13 cellular contexts compared by ENCODE assay signal in the genomic region with DNA sequence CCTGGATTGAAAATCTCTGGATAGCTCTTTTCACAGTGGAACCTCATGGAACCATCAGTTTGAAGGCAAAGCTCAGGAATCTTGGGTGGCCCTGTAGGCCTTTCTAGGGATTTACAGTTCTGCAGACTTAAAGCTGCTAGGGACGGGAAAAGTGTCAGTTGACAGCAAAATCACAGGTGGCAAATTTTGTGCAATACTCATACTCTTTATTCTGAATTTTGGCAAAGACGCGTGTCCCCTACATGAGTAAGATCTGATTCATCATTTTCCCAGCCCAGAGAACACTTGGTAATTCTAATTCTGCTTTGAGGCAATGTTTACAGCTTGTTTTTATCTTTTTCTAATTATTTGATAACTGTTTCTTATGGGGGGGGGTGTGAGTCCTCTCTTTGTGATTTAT. TPM values are rescaled to one million over a fixed set of nuclear protein-coding genes. Genes with fewer than 3 reads are reported as not detected.
DNase-seq lines count a peak whose midpoint lies in the region; ATAC-seq and TF ChIP-seq lines count a peak whose summit lies in the region.
"Had no signal": no experiment of that assay in that cellular context is flagged by ENCODE, and none has a peak within 500 bp of the region (broad histone marks: within the 10 kb centered on the region; RNA-seq: fewer than 3 reads in every experiment).

No MANE protein-coding gene starts in this region.

- H3K4me3 ChIP-seq in adipocyte (ENCODE audit: low read length) = no peak overlapping the region
- peak overlapping the region; percentile 16 for H3K4me3 ChIP-seq in thoracic aorta

- H3K27me3 ChIP-seq in adipocyte (replicated peaks; ENCODE audit: control insufficient read depth, insufficient read depth, low read length) (no peaks in the 10 kb centered on the region), thoracic aorta (replicated peaks; ENCODE audit: insufficient read depth) (no peaks in the 10 kb centered on the region)

- no peak for TF ChIP-seq CTCF in thoracic aorta (IDR thresholded peaks at IDR 0.05)

- peaks cover 42% of the 10 kb centered on the region for H3K4me1 ChIP-seq in adipocyte (ENCODE audit: control insufficient read depth, insufficient read depth, low read length)
- peaks cover 31 to 40% of the 10 kb centered on the region in 2 donors for H3K4me1 ChIP-seq in thoracic aorta (ENCODE audit: control insufficient read depth in 1 of 2, low read depth in 2 of 2)

- DNase-seq in HCEC 1CT (peak; percentile 88), adipocyte (ENCODE audit: low read depth) (peak; percentile 73), fibroblast of peridontal ligament (ENCODE audit: extremely low read depth) (peak; percentile 79), thoracic aorta (ENCODE audit: low spot score) (no peak), NCI-H2227 treated with DMSO at 0.1 percent for 48 hours (lab: John Stamatoyannopoulos, UW) (no peak)
- DNase-seq: activated CD4-positive, alpha-beta T cell treated with anti-CD3 and anti-CD28 coated beads, Interleukin-2, amount 50 U/mL, for 48 hours; activated gamma-delta T cell; cerebellar nuclear complex; COR-L47; kidney glomerular epithelial cell had no signal

- H3K36me3 ChIP-seq in adipocyte (ENCODE audit: control insufficient read depth, insufficient read depth, low read length, severe bottlenecking) (no peaks in the 10 kb centered on the region), thoracic aorta (no peaks in the 10 kb centered on the region)

- H3K27ac ChIP-seq in thoracic aorta = peak overlapping the region; percentile 39 to 76

- no peak overlapping the region for H3K9ac ChIP-seq in adipocyte (ENCODE audit: low read length)

- H3K9me3 ChIP-seq in adipocyte (ENCODE audit: control insufficient read depth, low read length) (no peaks in the 10 kb centered on the region), thoracic aorta (no peaks in the 10 kb centered on the region)

- peak; percentile 56 for ATAC-seq in thoracic aorta (ENCODE audit: insufficient number of reproducible peaks, low FRiP score, low read depth)
- no peak for ATAC-seq in HG02981 (IDR thresholded peaks at IDR 0.05; ENCODE audit: unreplicated experiment)
- ATAC-seq in GM21619 (IDR thresholded peaks at IDR 0.05; ENCODE audit: unreplicated experiment) = no peak
- ATAC-seq: sciatic nerve had no signal

RNA-seq across cellular contexts. Expression of a gene that starts 3.6 kb away (rescaled TPM):
- 10 to 100 TPM; 22.3 to 24.6 TPM for total RNA-seq in thoracic aorta

Comparison
In these comparisons a context has a peak if more than half of its experiments do, and no peak if none do; other contexts are left out.
1. DNase-seq: peak in HCEC 1CT (single experiment), adipocyte (single experiment) and fibroblast of peridontal ligament (single experiment); none in thoracic aorta (single experiment) and NCI-H2227 treated with DMSO at 0.1 percent for 48 hours (single experiment).